Comparison of ENCODE assay signal across 1 cellular context in genomic region chr16:85728879-85729278, GRCh38.
TF ChIP-seq lines count a peak whose summit lies in the region.

No MANE protein-coding gene starts in this region.

TF ChIP-seq in H1, 55 proteins besides CTCF, POLR2A, EP300 and RAD21:
- TF ChIP-seq MAX (IDR thresholded peaks at IDR 0.05) (peak; percentile 71), SP2 (IDR thresholded peaks at IDR 0.05; ENCODE audit: low read length) (no peak)
